ENCODE assay signal across 8 cellular contexts in genomic region chr1:5980314-5981008, GRCh38. TPM values are rescaled to one million over a fixed set of nuclear protein-coding genes. Genes with fewer than 3 reads are reported as not detected.
DNase-seq lines count a peak whose midpoint lies in the region; ATAC-seq, FAIRE-seq and TF ChIP-seq lines count a peak whose summit lies in the region.
"Had no signal": no experiment of that assay in that cellular context is flagged by ENCODE, and none has a peak within 500 bp of the region (broad histone marks: within the 10 kb centered on the region; RNA-seq: fewer than 3 reads in every experiment).

No MANE protein-coding gene starts in this region.

- H4K91ac ChIP-seq in H9 (ENCODE audit: insufficient read length, low read depth, low read length) = no peak overlapping the region

- FAIRE-seq in RCC 7860 (lab: Jason Lieb, UNC) = no peak

- H2AFZ ChIP-seq in H9 (ENCODE audit: low read length) = no peak overlapping the region
- H2AFZ ChIP-seq: parathyroid adenoma had no signal

- no peaks in the 10 kb centered on the region for H3K23me2 ChIP-seq in H9 (ENCODE audit: insufficient read length, low read depth, low read length, poor library complexity, severe bottlenecking)

- no peak overlapping the region for H2BK15ac ChIP-seq in H9 (ENCODE audit: low read depth, low read length)

- no peak overlapping the region for H2BK20ac ChIP-seq in H9 (ENCODE audit: low read depth, low read length, poor library complexity, severe bottlenecking)

- no peaks in the 10 kb centered on the region for H3K79me2 ChIP-seq in H9 (ENCODE audit: insufficient read depth, low read length)
- H3K79me2 ChIP-seq: parathyroid adenoma had no signal

- no peak overlapping the region for H3K4ac ChIP-seq in H9 (ENCODE audit: low read depth, low read length)

- peaks cover 14 to 18% of the 10 kb centered on the region in 2 experiments for H3K4me1 Mint-ChIP-seq in H9

- peak; percentile 63 for TF ChIP-seq CTCF in H9 (conservative IDR thresholded peaks at IDR 0.05)
- TF ChIP-seq CTCF in retinal pigment epithelial cell (conservative IDR thresholded peaks at IDR 0.05; ENCODE audit: low read depth, low read length) = peak; percentile 51
- no peak for TF ChIP-seq CTCF in GM10266 (IDR thresholded peaks at IDR 0.05; ENCODE audit: control insufficient read depth, insufficient read depth, low read depth, missing control alignments)

- H3K4me1 ChIP-seq in H9 (ENCODE audit: insufficient read depth, low read length) = no peaks in the 10 kb centered on the region; the same call in 1 of the 2 replicates
- H3K4me1 ChIP-seq: parathyroid adenoma had no signal

- WGBS in H9 (ENCODE audit: extremely low coverage, insufficient read length, low lambda C conversion rate) = no CpG with 5 or more reads among the region's 20 CpGs

- no peak overlapping the region for H2BK120ac ChIP-seq in H9 (ENCODE audit: low read depth, low read length, poor library complexity, severe bottlenecking)

- H4K5ac ChIP-seq in H9 (ENCODE audit: insufficient read length, low read depth, low read length) = no peak overlapping the region

- no peak overlapping the region for H2AK5ac ChIP-seq in H9 (ENCODE audit: insufficient read length, low read length)

- no peak overlapping the region for H3T11ph ChIP-seq in H9 (ENCODE audit: low read length)

- no peak overlapping the region for H2BK12ac ChIP-seq in H9 (ENCODE audit: insufficient read length, low read depth, low read length)

- no peak overlapping the region for H3K9ac ChIP-seq in H9 (ENCODE audit: extremely low read depth, insufficient read length, low read length)
- H3K9ac ChIP-seq: parathyroid adenoma had no signal

- no peaks in the 10 kb centered on the region for H4K20me1 ChIP-seq in H9 (ENCODE audit: control insufficient read depth, insufficient read depth, insufficient read length)

- peaks cover 8 to 11% of the 10 kb centered on the region in 2 experiments for H3K9me3 Mint-ChIP-seq in H9

- H3K9me3 ChIP-seq in H9 (ENCODE audit: control insufficient read depth, low read depth, low read length) = no peaks in the 10 kb centered on the region

- DNase-seq in H9 (peak; percentile 95), RCC 7860 (ENCODE audit: low spot score) (peak; percentile 20), glomerular visceral epithelial cell (ENCODE audit: extremely low spot score) (peak; percentile 24), retinal pigment epithelial cell (ENCODE audit: low read depth) (peak; percentile 64), GM10266 (ENCODE audit: extremely low spot score) (no peak), NCI-H2107 treated with DMSO at 0.1 percent for 48 hours (lab: John Stamatoyannopoulos, UW; ENCODE audit: unreplicated experiment) (no peak)

- H3K27ac ChIP-seq in H9 (ENCODE audit: insufficient read length, low read depth, low read length) = no peak overlapping the region
- H3K27ac ChIP-seq: parathyroid adenoma had no signal

- H3K4me3 ChIP-seq in retinal pigment epithelial cell (ENCODE audit: low read length) = no peak overlapping the region

- no peak overlapping the region for H2BK5ac ChIP-seq in H9 (ENCODE audit: insufficient read length, low read length)

- H3K18ac ChIP-seq in H9 (ENCODE audit: insufficient read length, low read depth, low read length) = no peak overlapping the region

- peak overlapping the region; percentile 38 for H3K4me2 ChIP-seq in H9 (ENCODE audit: insufficient read depth, insufficient read length, low read length)

- no peaks in the 10 kb centered on the region for H3K79me1 ChIP-seq in H9 (ENCODE audit: insufficient read depth, low read depth, low read length, poor library complexity, severe bottlenecking)

- no peaks in the 10 kb centered on the region for H3K27me3 ChIP-seq in H9 (ENCODE audit: insufficient read depth, low read length)

- H3K14ac ChIP-seq in H9 (ENCODE audit: insufficient read depth, low read length) = 0 out of 2 replicates have a peak overlapping the region, but pooled peaks have one; percentile 52

- ATAC-seq in HG03280 (IDR thresholded peaks at IDR 0.05; ENCODE audit: unreplicated experiment) = no peak

- no peak overlapping the region for H3K56ac ChIP-seq in H9 (ENCODE audit: insufficient read length, low read depth, low read length)

- H3K27me3 Mint-ChIP-seq in H9 (ENCODE audit: low read depth) = peaks cover 3% of the 10 kb centered on the region

- H3K36me3 Mint-ChIP-seq in H9 (ENCODE audit: insufficient read depth in 1 of 3, low read depth in 3 of 3) = peaks cover 10 to 23% (median 22%) of the 10 kb centered on the region in 3 experiments

- no peak overlapping the region for H4K8ac ChIP-seq in H9 (replicated peaks; ENCODE audit: insufficient read length, low read depth, low read length)

- no peak overlapping the region for H3K23ac ChIP-seq in H9 (ENCODE audit: insufficient read length, low read depth, low read length)

- peak overlapping the region; percentile 77 to 96 (median 93) for H3K27ac Mint-ChIP-seq in H9

- H3K4me3 Mint-ChIP-seq in H9 = peak overlapping the region; percentile 46 to 65

RNA-seq across cellular contexts. Expression of gene NPHP4, which starts 11.8 kb away (rescaled TPM):
- total RNA-seq in H9 (2021) = 14.3 and 17.6 TPM in 2 replicates

Comparison
In these comparisons a context has a peak if more than half of its experiments do, and no peak if none do; other contexts are left out.
1. DNase-seq: peak in H9 (single experiment), RCC 7860 (single experiment), glomerular visceral epithelial cell (single experiment) and retinal pigment epithelial cell (single experiment); none in GM10266 (single experiment) and NCI-H2107 treated with DMSO at 0.1 percent for 48 hours (single experiment).